8 cellular contexts compared by ENCODE assay signal in the genomic region with DNA sequence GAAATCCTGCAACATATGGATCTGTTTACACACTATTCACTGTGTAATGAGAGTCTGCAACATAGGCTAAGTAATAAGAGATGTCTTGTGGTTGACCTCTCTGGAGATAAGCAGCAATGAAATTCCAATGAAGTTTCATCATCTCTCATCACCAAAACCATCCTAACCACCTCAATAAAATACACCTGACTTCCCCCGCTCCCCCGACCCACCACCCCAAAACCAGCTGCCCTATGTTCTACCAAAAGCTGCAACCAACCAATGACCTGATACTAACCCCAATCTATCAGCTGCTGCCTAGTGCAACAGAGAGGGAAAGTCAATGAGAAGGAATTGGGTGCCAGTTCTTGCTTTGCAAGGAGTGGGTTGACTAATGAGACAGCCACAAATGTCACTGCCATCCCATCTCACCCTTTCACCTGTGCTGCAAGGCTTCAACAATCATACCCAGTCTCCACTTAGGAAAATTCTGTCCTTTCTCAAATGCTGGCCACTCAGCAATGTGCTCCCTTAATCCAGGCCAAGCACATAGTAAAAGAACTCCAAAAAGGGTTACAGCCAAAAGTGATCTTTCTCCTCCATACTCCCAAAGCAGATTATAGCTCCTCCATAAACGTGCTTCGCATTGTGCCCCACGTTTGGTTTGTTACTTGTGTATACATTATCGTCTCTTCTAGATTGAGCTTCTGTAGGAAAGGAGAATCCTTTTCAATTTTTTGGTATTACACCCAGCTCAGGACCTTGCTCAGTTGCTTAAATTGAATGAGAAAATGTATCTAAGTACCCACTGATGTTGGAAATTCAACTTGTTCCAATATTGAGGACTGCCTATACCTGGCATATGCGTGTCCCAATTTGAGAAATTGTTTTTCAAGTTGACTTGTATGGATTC.
A peak's percentile ranks its signal among the peaks of the same experiment; 100 is the strongest.
DNase-seq lines count a peak whose midpoint lies in the region; ATAC-seq and FAIRE-seq lines count a peak whose summit lies in the region.
"Had no signal": no experiment of that assay in that cellular context is flagged by ENCODE, and none has a peak within 500 bp of the region (broad histone marks: within the 10 kb centered on the region; RNA-seq: fewer than 3 reads in every experiment).

No MANE protein-coding gene starts in this region.

- DNase-seq in HTR-8/SVneo (ENCODE audit: insufficient read length, low spot score) (no peak), DMS153 (lab: John Stamatoyannopoulos, UW) (no peak), pons (ENCODE audit: low spot score) (no peak), NCI-H2171 treated with DMSO at 0.1 percent for 48 hours (lab: John Stamatoyannopoulos, UW) (no peak)
- DNase-seq in stimulated activated CD4-positive, alpha-beta T cell treated with anti-CD3 and anti-CD28 coated beads, Interleukin-12 subunit alpha, Interleukin-12 subunit beta, amount 100 ng/mL, for 4 hours, result peak; percentile 67
- DNase-seq: NCI-H345 had no signal

- peak; percentile 16 for ATAC-seq in GM18861 (IDR thresholded peaks at IDR 0.05; ENCODE audit: unreplicated experiment)
- peak; percentile 30 for ATAC-seq in GM21786 (IDR thresholded peaks at IDR 0.05; ENCODE audit: unreplicated experiment)

- peak; percentile 9 for FAIRE-seq in HTR-8/SVneo (lab: Jason Lieb, UNC)
